ENCODE assay signal across 11 cellular contexts in genomic region chr7:127158659-127159058, GRCh38.
DNase-seq lines count a peak whose midpoint lies in the region; ATAC-seq, FAIRE-seq and TF ChIP-seq lines count a peak whose summit lies in the region.
"Had no signal": no experiment of that assay in that cellular context is flagged by ENCODE, and none has a peak within 500 bp of the region (broad histone marks: within the 10 kb centered on the region; RNA-seq: fewer than 3 reads in every experiment).

No MANE protein-coding gene starts in this region.

- TF ChIP-seq RAD21 in GM12878 (IDR thresholded peaks at IDR 0.05; ENCODE audit: insufficient read depth, low read depth, low read length), result no peak

- FAIRE-seq in GM12878 (lab: Jason Lieb, UNC), result no peak

- H3K27ac ChIP-seq in C4-2B, result no peak overlapping the region
- H3K27ac ChIP-seq in GM12878 (ENCODE audit: control insufficient read depth, insufficient read depth), result no peak overlapping the region
- H3K27ac ChIP-seq in caudate nucleus (ENCODE audit: low read depth, low read length), result no peak overlapping the region
- H3K27ac ChIP-seq: cardiac muscle cell had no signal

- BruUV-seq in GM12878 (replicated peaks; lab: Mats Ljungman, UMichigan), result no TSS peak

- H3K9me3 ChIP-seq in GM12878 (replicated peaks; ENCODE audit: control insufficient read depth, insufficient read depth, low read length), result no peaks in the 10 kb centered on the region

- TF ChIP-seq CTCF in C4-2B (conservative IDR thresholded peaks at IDR 0.05) (peak; percentile 84), GM12878 (IDR thresholded peaks at IDR 0.05 in 2 of 3, conservative IDR thresholded peaks at IDR 0.05 in 1 of 3; ENCODE audit: control insufficient read depth in 2 of 3, extremely low read depth in 1 of 3, insufficient read depth in 1 of 3, low read depth in 3 of 3, low read length in 3 of 3) (peak; percentile 39 to 55 (median 40); a peak in 5 of 6 replicates)

- in situ Hi-C loops in GM12878 (cut with MboI), result no loop called here

- H2AFZ ChIP-seq in GM12878 (ENCODE audit: control insufficient read depth, low read depth, low read length), result no peak overlapping the region

- WGBS in GM12878 (ENCODE audit: insufficient coverage, insufficient replicate concordance, low lambda C conversion rate, missing lambda C conversion rate), result 6% methylated on average over 3 of the region's 3 CpGs

- no peaks in the 10 kb centered on the region for H3K27me3 ChIP-seq in GM12878 (replicated peaks in 1 of 2; ENCODE audit: control insufficient read depth in 2 of 2, insufficient read depth in 2 of 2, low read length in 1 of 2)
- H3K27me3 ChIP-seq: cardiac muscle cell had no signal

- no peak overlapping the region for H3K4me2 ChIP-seq in GM12878 (ENCODE audit: control insufficient read depth, insufficient read depth)

- peak; percentile 57 for ATAC-seq in GM18870 (IDR thresholded peaks at IDR 0.05; ENCODE audit: unreplicated experiment)
- peak; percentile 64 for ATAC-seq in HG03521 (IDR thresholded peaks at IDR 0.05; ENCODE audit: unreplicated experiment)
- ATAC-seq in GM12878, result peak; percentile 74
- ATAC-seq in HG03045 (IDR thresholded peaks at IDR 0.05; ENCODE audit: unreplicated experiment), result no peak
- ATAC-seq: stimulated activated naive CD8-positive, alpha-beta T cell treated with anti-CD3 and anti-CD28 coated beads, Interleukin-15, amount 100 ng/mL, for 72 hours had no signal

- no peaks in the 10 kb centered on the region for H3K79me2 ChIP-seq in GM12878 (ENCODE audit: control insufficient read depth, insufficient read depth, low read length)

- RAD21 ChIA-PET in GM12878 (lab: Charles Lee; ENCODE audit: unreplicated experiment), result no interaction called here

- no peak overlapping the region for H3K9ac ChIP-seq in GM12878 (ENCODE audit: control insufficient read depth, insufficient read depth, low read length)

- H4K20me1 ChIP-seq in GM12878 (ENCODE audit: control insufficient read depth, insufficient read depth), result no peaks in the 10 kb centered on the region

- no peak overlapping the region for H3K4me3 ChIP-seq in GM12878
- H3K4me3 ChIP-seq: cardiac muscle cell had no signal

- no peaks in the 10 kb centered on the region for H3K36me3 ChIP-seq in GM12878 (ENCODE audit: control insufficient read depth in 2 of 2, insufficient read depth in 2 of 2, low read length in 1 of 2)
- H3K36me3 ChIP-seq: cardiac muscle cell had no signal

- no peak for TF ChIP-seq EP300 in GM12878 (IDR thresholded peaks at IDR 0.05; ENCODE audit: borderline replicate concordance in 1 of 2, control insufficient read depth in 1 of 2, low read depth in 2 of 2, low read length in 2 of 2)

- intact Hi-C loops in GM12878 (cut with micrococcal nuclease; ENCODE audit: unreplicated experiment), result loop anchor here (10.0 kb wide), 1 partner anchor 354 kb away; no protein-coding TSS in a partner anchor

- CTCF ChIA-PET in GM12878 (lab: Yijun Ruan, JAX), result interaction anchor here (0.6 to 1.4 kb wide), 9 partner anchors 10 to 1039 kb away, joined by 3 to 5 read pairs (median 3); no protein-coding TSS in a partner anchor

- TF ChIP-seq POLR2A in GM12878 (IDR thresholded peaks at IDR 0.05; ENCODE audit: low read depth, low read length), result no peak

- POLR2A ChIA-PET in GM12878 (lab: Charles Lee), result no interaction called here

- SMC1A ChIA-PET in GM12878 (lab: Charles Lee; ENCODE audit: uncharacterized antibody, unreplicated experiment), result interaction anchor here (0.6 kb wide), 1 partner anchor 352 kb away, joined by 3 read pairs; no protein-coding TSS in a partner anchor

- H3K4me1 ChIP-seq in GM12878 (ENCODE audit: control insufficient read depth, insufficient read depth, low read length), result no peaks in the 10 kb centered on the region

- no peak for DNase-seq in GM12878 (ENCODE audit: low read depth, low spot score)
- no peak for DNase-seq in caudate nucleus (lab: John Stamatoyannopoulos, UW)
- DNase-seq in stimulated activated CD4-positive, alpha-beta T cell treated with anti-CD3 and anti-CD28 coated beads, Interleukin-12 subunit alpha, Interleukin-12 subunit beta, amount 100 ng/mL, for 4 hours, result no peak
- no peak for DNase-seq in stimulated activated naive CD4-positive, alpha-beta T cell treated with Interleukin-2 at 50 U/mL for 16 hours (lab: John Stamatoyannopoulos, UW)
- DNase-seq: COR-L47; stimulated activated naive CD8-positive, alpha-beta T cell treated with anti-CD3 and anti-CD28 coated beads, Interleukin-15, amount 100 ng/mL, for 72 hours had no signal

TF ChIP-seq in GM12878, 131 proteins besides CTCF, POLR2A, EP300 and RAD21:
- TF ChIP-seq SMC3 (IDR thresholded peaks at IDR 0.05; ENCODE audit: borderline replicate concordance, low read length) (peak; percentile 17; the same call in 1 of the 2 replicates), ZBTB11 (CRISPR knock-in tag; IDR thresholded peaks at IDR 0.05) (no peak), ZNF384 (IDR thresholded peaks at IDR 0.05; ENCODE audit: borderline replicate concordance, low read depth, low read length) (peak; percentile 44; the same call in 1 of the 2 replicates)
